In genomic region chr13:42047561-42048322, GRCh38 we compare ENCODE assay signal across 8 cellular contexts. TPM values are rescaled to one million over a fixed set of nuclear protein-coding genes. Genes with fewer than 3 reads are reported as not detected.
DNase-seq lines count a peak whose midpoint lies in the region; ATAC-seq, FAIRE-seq and TF ChIP-seq lines count a peak whose summit lies in the region.

No MANE protein-coding gene starts in this region.

- FAIRE-seq in HTR-8/SVneo (lab: Jason Lieb, UNC), result no peak

- H3K4me3 Mint-ChIP-seq in MCF 10A (ENCODE audit: unreplicated experiment), result peak overlapping the region; percentile 93

- peak overlapping the region; percentile 79 for H3K27ac Mint-ChIP-seq in MCF 10A (ENCODE audit: low read depth, unreplicated experiment)

- no peaks in the 10 kb centered on the region for H3K36me3 ChIP-seq in SK-N-MC (ENCODE audit: insufficient read depth, low read length)

- H3K36me3 Mint-ChIP-seq in MCF 10A (ENCODE audit: insufficient read depth, unreplicated experiment), result peaks cover 9% of the 10 kb centered on the region

- DNase-seq in COLO829 (ENCODE audit: low spot score) (peak; percentile 32), HTR-8/SVneo (ENCODE audit: insufficient read length, low spot score) (peak; percentile 23), SK-N-MC (ENCODE audit: low read depth, low spot score) (peak; percentile 28), MCF 10A (ENCODE audit: unreplicated experiment) (peak; percentile 82), iPS-NIHi11 (ENCODE audit: low spot score) (peak; percentile 55), skeletal muscle cell (ENCODE audit: low read depth) (no peak), globus pallidus (ENCODE audit: low spot score) (no peak)

- intact Hi-C loops in MCF 10A (cut with micrococcal nuclease), result loop anchor here (1.0 to 10.0 kb wide), 2 partner anchors 63 to 167 kb away; no protein-coding TSS in a partner anchor

- CTCF ChIA-PET in MCF 10A (lab: Yijun Ruan, JAX), result interaction anchor here (0.6 to 1.5 kb wide), 15 partner anchors 20 to 691 kb away, joined by 3 to 9 read pairs (median 3); no protein-coding TSS in a partner anchor

- H3K9me3 Mint-ChIP-seq in MCF 10A (ENCODE audit: unreplicated experiment), result no peaks in the 10 kb centered on the region

- H3K9me3 ChIP-seq in SK-N-MC (ENCODE audit: low read depth, low read length), result no peaks in the 10 kb centered on the region

- peak overlapping the region; percentile 78 for H3K9ac ChIP-seq in SK-N-MC (ENCODE audit: insufficient read length)

- BruUV-seq in MCF 10A (replicated peaks; lab: Mats Ljungman, UMichigan), result TSS peak; percentile 56

- POLR2A ChIA-PET in MCF 10A (lab: Yijun Ruan, JAX), result interaction anchor here (0.5 to 3.6 kb wide), 30 partner anchors 8 to 382 kb away, joined by 3 to 65 read pairs (median 4); partner anchors contain the start of gene VWA8

- ATAC-seq in GM19455 (IDR thresholded peaks at IDR 0.05; ENCODE audit: unreplicated experiment), result peak; percentile 22

- no peaks in the 10 kb centered on the region for H3K27me3 Mint-ChIP-seq in MCF 10A (ENCODE audit: insufficient read depth, unreplicated experiment)

- no peak for TF ChIP-seq CTCF in MCF 10A (IDR thresholded peaks at IDR 0.05; ENCODE audit: unreplicated experiment)

- peak overlapping the region; percentile 37; the same call in 1 of the 2 replicates for H3K27ac ChIP-seq in SK-N-MC

- peak overlapping the region; percentile 89 for H3K4me3 ChIP-seq in SK-N-MC
- H3K4me3 ChIP-seq in skeletal muscle cell (ENCODE audit: low read depth, low read length), result peak overlapping the region; percentile 79

- H3K4me1 Mint-ChIP-seq in MCF 10A (ENCODE audit: insufficient read depth, unreplicated experiment), result peaks cover 6% of the 10 kb centered on the region

RNA-seq across cellular contexts. Expression of gene DGKH, which starts 0.7 kb away (rescaled TPM):
- 18.4 and 22.3 TPM in 2 replicates for total RNA-seq in MCF 10A (2022)

Comparison
In these comparisons a context has a peak if more than half of its experiments do, and no peak if none do; other contexts are left out.
1. DNase-seq: peak in COLO829 (single experiment), HTR-8/SVneo (single experiment), SK-N-MC (single experiment), MCF 10A (single experiment) and iPS-NIHi11 (single experiment); none in skeletal muscle cell (single experiment) and globus pallidus (single experiment).